25 cellular contexts compared by ENCODE assay signal in the genomic region with DNA sequence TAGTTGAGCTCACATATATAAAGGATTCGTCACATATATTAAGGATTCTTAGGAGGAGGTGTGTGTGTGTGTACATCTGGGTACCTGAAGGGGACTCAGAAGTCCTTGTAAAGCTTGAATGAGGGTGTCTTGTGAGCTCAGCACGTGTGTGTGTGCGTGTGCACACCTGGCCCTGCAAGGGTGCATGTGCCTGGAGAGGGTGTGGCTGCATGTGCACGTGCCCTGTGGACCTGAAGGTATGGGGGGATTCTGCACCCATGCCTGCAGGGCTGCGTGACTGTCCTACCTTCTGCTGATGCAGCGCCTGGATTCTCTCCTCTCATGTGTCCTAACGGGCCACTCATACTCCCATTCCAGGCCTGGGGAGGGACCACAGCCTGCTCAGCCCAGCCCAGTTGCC. TPM values are rescaled to one million over a fixed set of nuclear protein-coding genes. Genes with fewer than 3 reads are reported as not detected.
DNase-seq lines count a peak whose midpoint lies in the region; ATAC-seq, FAIRE-seq and TF ChIP-seq lines count a peak whose summit lies in the region.
"Had no signal": no experiment of that assay in that cellular context is flagged by ENCODE, and none has a peak within 500 bp of the region (broad histone marks: within the 10 kb centered on the region; RNA-seq: fewer than 3 reads in every experiment).

No MANE protein-coding gene starts in this region.

- H3K9me3 ChIP-seq in HepG2 (ENCODE audit: low read length) (no peaks in the 10 kb centered on the region), right lobe of liver (no peaks in the 10 kb centered on the region), endothelial cell of umbilical vein (replicated peaks; ENCODE audit: control insufficient read depth, insufficient read depth, low read length) (no peaks in the 10 kb centered on the region), osteoblast (ENCODE audit: low read depth, low read length) (no peaks in the 10 kb centered on the region), MM.1S (replicated peaks; ENCODE audit: insufficient read depth, low read length) (no peaks in the 10 kb centered on the region)
- H3K9me3 ChIP-seq: A549; BE2C; BLaER1 treated with 17β-estradiol and CSF1 and Interleukin-3, amounts not matched to agents 10 nM and 100 nM had no signal

- DNase-seq in HepG2 (ENCODE audit: low spot score) (no peak), right lobe of liver (no peak), endothelial cell of umbilical vein (ENCODE audit: low read depth, low spot score) (no peak), osteoblast (ENCODE audit: insufficient read length, low spot score, missing footprints) (peak; percentile 43), nucleus accumbens (lab: John Stamatoyannopoulos, UW) (no peak), MM.1S (no peak), GF-D8 (lab: John Stamatoyannopoulos, UW) (no peak)
- DNase-seq: 8988T; ACHN; AML-193; BE2C; CD4-positive, alpha-beta T cell; CD8-positive, alpha-beta memory T cell; DMS 273 treated with DMSO at 0.1 percent for 48 hours; DMS79; EL; GDM1; GOT3; H7; HCEC 1CT had no signal

- in situ Hi-C loops in HepG2 (cut with HindIII; ENCODE audit: extremely low pct_ligation_motif_present, low pct_unique_long_range_greater_than_20kb): no loop called here

- H3K4me3 ChIP-seq in HepG2 (replicated peaks in 1 of 3; ENCODE audit: insufficient read depth in 1 of 3, low read depth in 2 of 3, low read length in 3 of 3) (no peak overlapping the region), right lobe of liver (no peak overlapping the region), endothelial cell of umbilical vein (replicated peaks in 1 of 3; ENCODE audit: insufficient read depth in 1 of 3, low read depth in 1 of 3, low read length in 3 of 3) (no peak overlapping the region), osteoblast (ENCODE audit: insufficient read depth, low read length) (no peak overlapping the region), MM.1S (ENCODE audit: low read length) (no peak overlapping the region)
- H3K4me3 ChIP-seq: A549; BLaER1 treated with 17β-estradiol and CSF1 and Interleukin-3, amounts not matched to agents 10 nM and 100 nM had no signal

- H2AFZ ChIP-seq in HepG2 (ENCODE audit: low read length) (no peak overlapping the region), endothelial cell of umbilical vein (ENCODE audit: low read depth, low read length) (no peak overlapping the region), osteoblast (ENCODE audit: low read length) (no peak overlapping the region), MM.1S (ENCODE audit: low read length) (no peak overlapping the region)

- H3K79me2 ChIP-seq in HepG2 (ENCODE audit: insufficient read depth, low read length): no peaks in the 10 kb centered on the region
- H3K79me2 ChIP-seq in endothelial cell of umbilical vein (ENCODE audit: control insufficient read depth, insufficient read depth, low read length): no peaks in the 10 kb centered on the region
- no peaks in the 10 kb centered on the region for H3K79me2 ChIP-seq in osteoblast (ENCODE audit: insufficient read depth, low read length)
- no peaks in the 10 kb centered on the region for H3K79me2 ChIP-seq in MM.1S (ENCODE audit: low read length)

- no peak for FAIRE-seq in HepG2 (lab: Jason Lieb, UNC)
- FAIRE-seq in endothelial cell of umbilical vein (lab: Jason Lieb, UNC): no peak
- FAIRE-seq: A549, D721Med, GM12892 had no signal

- no peak overlapping the region for H3K27ac ChIP-seq in HepG2 (ENCODE audit: extremely low read length, insufficient read depth, low read length)
- H3K27ac ChIP-seq in right lobe of liver: no peak overlapping the region
- no peak overlapping the region for H3K27ac ChIP-seq in endothelial cell of umbilical vein (ENCODE audit: insufficient read depth, low read depth, low read length)
- no peak overlapping the region for H3K27ac ChIP-seq in osteoblast (ENCODE audit: low read depth, low read length)
- H3K27ac ChIP-seq in MM.1S (ENCODE audit: low read length): no peak overlapping the region
- H3K27ac ChIP-seq: A549; BLaER1 treated with 17β-estradiol and CSF1 and Interleukin-3, amounts not matched to agents 10 nM and 100 nM had no signal

- BruUV-seq in HepG2 (replicated peaks; lab: Mats Ljungman, UMichigan): no TSS peak
- BruUV-seq in endothelial cell of umbilical vein (replicated peaks; lab: Mats Ljungman, UMichigan): no TSS peak

- no peak for TF ChIP-seq RAD21 in HepG2 (CRISPR knock-in tag; IDR thresholded peaks at IDR 0.05)

- TF ChIP-seq CTCF in HepG2 (CRISPR knock-in tag; IDR thresholded peaks at IDR 0.05) (no peak), right lobe of liver (IDR thresholded peaks at IDR 0.05) (no peak), endothelial cell of umbilical vein (IDR thresholded peaks at IDR 0.05; ENCODE audit: extremely low read depth in 1 of 2, insufficient read depth in 1 of 2, low read depth in 1 of 2, low read length in 2 of 2) (no peak), osteoblast (IDR thresholded peaks at IDR 0.05; ENCODE audit: extremely low read depth, low read depth, low read length) (no peak), MM.1S (IDR thresholded peaks at IDR 0.05; ENCODE audit: low read length) (no peak)

- H3K9ac ChIP-seq in HepG2 (ENCODE audit: insufficient read depth, low read depth, low read length): no peak overlapping the region
- H3K9ac ChIP-seq in endothelial cell of umbilical vein (replicated peaks; ENCODE audit: extremely low read depth, insufficient read depth, low read length): no peak overlapping the region
- H3K9ac ChIP-seq in MM.1S (ENCODE audit: low read length): no peak overlapping the region
- H3K9ac ChIP-seq: BLaER1 treated with 17β-estradiol and CSF1 and Interleukin-3, amounts not matched to agents 10 nM and 100 nM had no signal

- TF ChIP-seq POLR2A in HepG2 (IDR thresholded peaks at IDR 0.05; ENCODE audit: insufficient read depth in 1 of 2, low read depth in 2 of 2, low read length in 2 of 2): no peak
- no peak for TF ChIP-seq POLR2A in right lobe of liver (IDR thresholded peaks at IDR 0.05)
- TF ChIP-seq POLR2A in endothelial cell of umbilical vein (IDR thresholded peaks at IDR 0.05; ENCODE audit: low read depth, low read length): no peak

- CTCF ChIA-PET in HepG2 (lab: Yijun Ruan, JAX; ENCODE audit: low intra/inter-chr PET ratio, low total read pairs): no interaction called here
- CTCF ChIA-PET in endothelial cell of umbilical vein (lab: Charles Lee): no interaction called here

- intact Hi-C loops in HepG2 (cut with micrococcal nuclease; ENCODE audit: unreplicated experiment) (no loop called here), right lobe of liver (cut with DNase I) (no loop called here), endothelial cell of umbilical vein (cut with micrococcal nuclease) (no loop called here)

- H3K27me3 ChIP-seq in HepG2 (ENCODE audit: control insufficient read depth in 1 of 2, insufficient read depth in 2 of 2, low read length in 2 of 2) (peaks cover 12 to 71% of the 10 kb centered on the region in 2 experiments; a peak in 4 of 5 replicates), right lobe of liver (no peaks in the 10 kb centered on the region), endothelial cell of umbilical vein (ENCODE audit: control insufficient read depth in 2 of 2, insufficient read depth in 2 of 2, low read length in 2 of 2) (no peaks in the 10 kb centered on the region), osteoblast (ENCODE audit: insufficient read depth, low read length) (peaks cover 8% of the 10 kb centered on the region), MM.1S (replicated peaks; ENCODE audit: insufficient read depth, low read length) (peaks cover 98% of the 10 kb centered on the region)
- H3K27me3 ChIP-seq: BE2C; BLaER1 treated with 17β-estradiol and CSF1 and Interleukin-3, amounts not matched to agents 10 nM and 100 nM had no signal

- ATAC-seq in HepG2: no peak
- no peak for ATAC-seq in right lobe of liver
- ATAC-seq: A549 had no signal

- POLR2A ChIA-PET in HepG2 (lab: Yijun Ruan, JAX) (no interaction called here), endothelial cell of umbilical vein (lab: Charles Lee) (no interaction called here)

- H3K36me3 ChIP-seq in HepG2 (replicated peaks in 1 of 2; ENCODE audit: control insufficient read depth in 1 of 2, insufficient read depth in 2 of 2, low read length in 2 of 2) (no peaks in the 10 kb centered on the region), right lobe of liver (no peaks in the 10 kb centered on the region), endothelial cell of umbilical vein (ENCODE audit: control insufficient read depth in 2 of 2, extremely low read depth in 1 of 2, insufficient read depth in 2 of 2, low read length in 2 of 2) (no peaks in the 10 kb centered on the region), osteoblast (ENCODE audit: insufficient read depth, low read length) (no peaks in the 10 kb centered on the region), MM.1S (replicated peaks; ENCODE audit: insufficient read depth, low read length) (no peaks in the 10 kb centered on the region)
- H3K36me3 ChIP-seq: BE2C; BLaER1 treated with 17β-estradiol and CSF1 and Interleukin-3, amounts not matched to agents 10 nM and 100 nM had no signal

- TF ChIP-seq EP300 in HepG2 (IDR thresholded peaks at IDR 0.05; ENCODE audit: low read depth in 2 of 2, low read length in 2 of 2) (no peak), HepG2 (CRISPR knock-in tag; IDR thresholded peaks at IDR 0.05; ENCODE audit: borderline replicate concordance) (no peak)

- dilution Hi-C loops in endothelial cell of umbilical vein (cut with MboI; ENCODE audit: extremely low pct_ligation_motif_present, low sequenced_read_pairs): no loop called here

- WGBS in HepG2 (ENCODE audit: low lambda C conversion rate): 0% methylated on average over 1 of the region's 7 CpGs
- WGBS in right lobe of liver (ENCODE audit: insufficient coverage, low coverage, low lambda C conversion rate, missing lambda C conversion rate): 64% methylated on average over 5 of the region's 7 CpGs

- H3F3A ChIP-seq in MM.1S (ENCODE audit: insufficient read depth, low read length): no peaks in the 10 kb centered on the region

- no peaks in the 10 kb centered on the region for H4K20me1 ChIP-seq in HepG2 (ENCODE audit: insufficient read depth, low read length)
- no peaks in the 10 kb centered on the region for H4K20me1 ChIP-seq in endothelial cell of umbilical vein (replicated peaks; ENCODE audit: control insufficient read depth, extremely low read depth, insufficient read depth, low read length)
- no peaks in the 10 kb centered on the region for H4K20me1 ChIP-seq in osteoblast (ENCODE audit: insufficient read depth, low read length)
- H4K20me1 ChIP-seq in MM.1S (ENCODE audit: insufficient read depth, low read length): no peaks in the 10 kb centered on the region

- H3K4me1 ChIP-seq in HepG2 (ENCODE audit: insufficient read depth, low read length) (no peaks in the 10 kb centered on the region), right lobe of liver (no peaks in the 10 kb centered on the region), endothelial cell of umbilical vein (ENCODE audit: control insufficient read depth, extremely low read depth, insufficient read depth, low read length) (no peaks in the 10 kb centered on the region), osteoblast (ENCODE audit: insufficient read depth, low read length) (no peaks in the 10 kb centered on the region), MM.1S (ENCODE audit: low read length) (no peaks in the 10 kb centered on the region)
- H3K4me1 ChIP-seq: A549 had no signal

- H3K9me1 ChIP-seq in endothelial cell of umbilical vein (replicated peaks; ENCODE audit: control insufficient read depth, extremely low read depth, insufficient read depth, low read length): no peaks in the 10 kb centered on the region

- H3K4me2 ChIP-seq in HepG2 (ENCODE audit: low read depth, low read length): no peak overlapping the region
- no peak overlapping the region for H3K4me2 ChIP-seq in endothelial cell of umbilical vein (ENCODE audit: insufficient read depth, low read length)
- no peak overlapping the region for H3K4me2 ChIP-seq in osteoblast (ENCODE audit: insufficient read depth, low read length)
- H3K4me2 ChIP-seq in MM.1S (ENCODE audit: low read depth, low read length): no peak overlapping the region
- H3K4me2 ChIP-seq: A549 had no signal

- H3K9me2 ChIP-seq in MM.1S (replicated peaks; ENCODE audit: insufficient read depth, low read length): no peaks in the 10 kb centered on the region

RNA-seq across cellular contexts. Expression of gene EPHA8, which starts 24.0 kb away (rescaled TPM):
- not detected in 2 replicates for total RNA-seq in HepG2 (2016; rRNA removed; fragmentation: Illumina TruSeq; extraction: Trizol)
- not detected in 2 replicates for total RNA-seq in HepG2 (2016; cell fraction: cytosol; rRNA removed; fragmentation: Illumina TruSeq; extraction: Trizol; ENCODE audit: low read depth)
- not detected in 2 replicates for total RNA-seq in HepG2 (2016; cell fraction: insoluble cytoplasmic fraction; rRNA removed; fragmentation: Illumina TruSeq; extraction: Trizol)
- total RNA-seq in HepG2 (2016; cell fraction: membrane; rRNA removed; fragmentation: Illumina TruSeq; extraction: Trizol): not detected in 2 replicates
- not detected in 2 replicates for total RNA-seq in HepG2 (2016; cell fraction: nucleus; rRNA removed; fragmentation: Illumina TruSeq; extraction: Trizol)
- polyA plus RNA-seq in HepG2 (2011; rRNA removed): not detected in 2 replicates
- not detected in 2 replicates for polyA plus RNA-seq in HepG2 (2011; cell fraction: cytosol; rRNA removed)
- polyA plus RNA-seq in HepG2 (2011; cell fraction: nucleus; rRNA removed): 0.08 TPM in 1 of 2 replicates, not detected in the other
- polyA plus RNA-seq in HepG2 (2012): not detected in 2 replicates
- not detected in 2 replicates for polyA plus RNA-seq in HepG2 (2016; cell fraction: cytosol; fragmentation: Illumina TruSeq; extraction: Trizol; ENCODE audit: low read depth)
- not detected in 2 replicates for polyA plus RNA-seq in HepG2 (2016; cell fraction: insoluble cytoplasmic fraction; fragmentation: Illumina TruSeq; extraction: Trizol; ENCODE audit: low read depth)
- polyA plus RNA-seq in HepG2 (2016; cell fraction: membrane; fragmentation: Illumina TruSeq; extraction: Trizol; ENCODE audit: low read depth): not detected in 2 replicates
- polyA plus RNA-seq in HepG2 (2016; cell fraction: nucleus; fragmentation: Illumina TruSeq; extraction: Trizol; ENCODE audit: insufficient read depth, low read depth): not detected in 2 replicates
- polyA minus RNA-seq in HepG2 (2011; rRNA and poly(A)+ RNA removed; ENCODE audit: low replicate concordance): not detected in 2 replicates
- polyA minus RNA-seq in HepG2 (2011; cell fraction: cytosol; rRNA and poly(A)+ RNA removed): not detected in 2 replicates
- polyA minus RNA-seq in HepG2 (2011; cell fraction: nucleus; rRNA and poly(A)+ RNA removed): not detected in 2 replicates
- total RNA-seq in right lobe of liver: not detected
- not detected in 2 replicates for total RNA-seq in endothelial cell of umbilical vein
- polyA plus RNA-seq in endothelial cell of umbilical vein: not detected in 2 replicates
- polyA plus RNA-seq in endothelial cell of umbilical vein (2011; cell fraction: cytosol; rRNA removed): not detected in 2 replicates
- not detected in 2 replicates for polyA plus RNA-seq in endothelial cell of umbilical vein (2011; cell fraction: nucleus; rRNA removed)
- polyA plus RNA-seq in endothelial cell of umbilical vein (2012): not detected in 2 replicates
- polyA minus RNA-seq in endothelial cell of umbilical vein: not detected in 2 replicates
- polyA minus RNA-seq in endothelial cell of umbilical vein (2011; cell fraction: cytosol; rRNA and poly(A)+ RNA removed): not detected
- not detected in 2 replicates for polyA minus RNA-seq in endothelial cell of umbilical vein (2011; cell fraction: nucleus; rRNA and poly(A)+ RNA removed)
- not detected in 2 replicates for total RNA-seq in osteoblast
- total RNA-seq: CD4-positive, alpha-beta T cell; CD8-positive, alpha-beta memory T cell had no signal
- polyA plus RNA-seq: A549; CD14-positive monocyte; CD8-positive, alpha-beta memory T cell had no signal

RNA-seq across cellular contexts. Expression of gene C1QA, which starts 49.2 kb away (rescaled TPM):
- not detected in 2 replicates for total RNA-seq in HepG2 (2016; rRNA removed; fragmentation: Illumina TruSeq; extraction: Trizol)
- not detected in 2 replicates for total RNA-seq in HepG2 (2016; cell fraction: cytosol; rRNA removed; fragmentation: Illumina TruSeq; extraction: Trizol; ENCODE audit: low read depth)
- not detected in 2 replicates for total RNA-seq in HepG2 (2016; cell fraction: insoluble cytoplasmic fraction; rRNA removed; fragmentation: Illumina TruSeq; extraction: Trizol)
- total RNA-seq in HepG2 (2016; cell fraction: membrane; rRNA removed; fragmentation: Illumina TruSeq; extraction: Trizol): not detected in 2 replicates
- total RNA-seq in HepG2 (2016; cell fraction: nucleus; rRNA removed; fragmentation: Illumina TruSeq; extraction: Trizol): not detected in 2 replicates
- not detected in 2 replicates for polyA plus RNA-seq in HepG2 (2011; rRNA removed)
- not detected in 2 replicates for polyA plus RNA-seq in HepG2 (2011; cell fraction: cytosol; rRNA removed)
- not detected in 2 replicates for polyA plus RNA-seq in HepG2 (2011; cell fraction: nucleus; rRNA removed)
- polyA plus RNA-seq in HepG2 (2012): not detected in 2 replicates
- polyA plus RNA-seq in HepG2 (2016; cell fraction: cytosol; fragmentation: Illumina TruSeq; extraction: Trizol; ENCODE audit: low read depth): not detected in 2 replicates
- polyA plus RNA-seq in HepG2 (2016; cell fraction: insoluble cytoplasmic fraction; fragmentation: Illumina TruSeq; extraction: Trizol; ENCODE audit: low read depth): not detected in 2 replicates
- polyA plus RNA-seq in HepG2 (2016; cell fraction: membrane; fragmentation: Illumina TruSeq; extraction: Trizol; ENCODE audit: low read depth): not detected in 2 replicates
- not detected in 2 replicates for polyA plus RNA-seq in HepG2 (2016; cell fraction: nucleus; fragmentation: Illumina TruSeq; extraction: Trizol; ENCODE audit: insufficient read depth, low read depth)
- not detected in 2 replicates for polyA minus RNA-seq in HepG2 (2011; rRNA and poly(A)+ RNA removed; ENCODE audit: low replicate concordance)
- polyA minus RNA-seq in HepG2 (2011; cell fraction: cytosol; rRNA and poly(A)+ RNA removed): not detected in 2 replicates
- not detected in 2 replicates for polyA minus RNA-seq in HepG2 (2011; cell fraction: nucleus; rRNA and poly(A)+ RNA removed)
- total RNA-seq in right lobe of liver: 100 to 1,000 TPM in 2 of 6 experiments, 10 to 100 TPM in 4; 66.3 to 227 (median 75.0) TPM
- not detected in 2 replicates for total RNA-seq in endothelial cell of umbilical vein
- not detected in 2 replicates for polyA plus RNA-seq in endothelial cell of umbilical vein
- polyA plus RNA-seq in endothelial cell of umbilical vein (2011; cell fraction: cytosol; rRNA removed): not detected in 2 replicates
- polyA plus RNA-seq in endothelial cell of umbilical vein (2011; cell fraction: nucleus; rRNA removed): not detected in 2 replicates
- not detected in 2 replicates for polyA plus RNA-seq in endothelial cell of umbilical vein (2012)
- polyA minus RNA-seq in endothelial cell of umbilical vein: not detected in 2 replicates
- not detected for polyA minus RNA-seq in endothelial cell of umbilical vein (2011; cell fraction: cytosol; rRNA and poly(A)+ RNA removed)
- polyA minus RNA-seq in endothelial cell of umbilical vein (2011; cell fraction: nucleus; rRNA and poly(A)+ RNA removed): not detected in 2 replicates
- 1.1 TPM in 1 of 2 replicates, not detected in the other for total RNA-seq in osteoblast
- total RNA-seq: CD4-positive, alpha-beta T cell; H7 had no signal
- polyA plus RNA-seq: A549; CD8-positive, alpha-beta memory T cell had no signal

RNA-seq across cellular contexts. Expression of gene C1QC, which starts 56.2 kb away (rescaled TPM):
- total RNA-seq in HepG2 (2016; rRNA removed; fragmentation: Illumina TruSeq; extraction: Trizol) (not detected in 2 replicates), right lobe of liver (100 to 1,000 TPM in 2 of 6 experiments, 10 to 100 TPM in 4; 63.3 to 305 (median 71.9) TPM), endothelial cell of umbilical vein (not detected in 2 replicates), osteoblast (2.2 TPM in 1 of 2 replicates, not detected in the other)
- not detected in 2 replicates for total RNA-seq in HepG2 (2016; cell fraction: cytosol; rRNA removed; fragmentation: Illumina TruSeq; extraction: Trizol; ENCODE audit: low read depth)
- not detected in 2 replicates for total RNA-seq in HepG2 (2016; cell fraction: insoluble cytoplasmic fraction; rRNA removed; fragmentation: Illumina TruSeq; extraction: Trizol)
- total RNA-seq in HepG2 (2016; cell fraction: membrane; rRNA removed; fragmentation: Illumina TruSeq; extraction: Trizol): not detected in 2 replicates
- not detected in 2 replicates for total RNA-seq in HepG2 (2016; cell fraction: nucleus; rRNA removed; fragmentation: Illumina TruSeq; extraction: Trizol)
- polyA plus RNA-seq in HepG2 (2011; rRNA removed) (not detected in 2 replicates), endothelial cell of umbilical vein (not detected in 2 replicates)
- not detected in 2 replicates for polyA plus RNA-seq in HepG2 (2011; cell fraction: cytosol; rRNA removed)
- polyA plus RNA-seq in HepG2 (2011; cell fraction: nucleus; rRNA removed): not detected in 2 replicates
- polyA plus RNA-seq in HepG2 (2012): not detected in 2 replicates
- not detected in 2 replicates for polyA plus RNA-seq in HepG2 (2016; cell fraction: cytosol; fragmentation: Illumina TruSeq; extraction: Trizol; ENCODE audit: low read depth)
- polyA plus RNA-seq in HepG2 (2016; cell fraction: insoluble cytoplasmic fraction; fragmentation: Illumina TruSeq; extraction: Trizol; ENCODE audit: low read depth): not detected in 2 replicates
- not detected in 2 replicates for polyA plus RNA-seq in HepG2 (2016; cell fraction: membrane; fragmentation: Illumina TruSeq; extraction: Trizol; ENCODE audit: low read depth)
- not detected in 2 replicates for polyA plus RNA-seq in HepG2 (2016; cell fraction: nucleus; fragmentation: Illumina TruSeq; extraction: Trizol; ENCODE audit: insufficient read depth, low read depth)
- not detected in 2 replicates for polyA minus RNA-seq in HepG2 (2011; rRNA and poly(A)+ RNA removed; ENCODE audit: low replicate concordance)
- polyA minus RNA-seq in HepG2 (2011; cell fraction: cytosol; rRNA and poly(A)+ RNA removed): not detected in 2 replicates
- polyA minus RNA-seq in HepG2 (2011; cell fraction: nucleus; rRNA and poly(A)+ RNA removed): not detected in 2 replicates
- polyA plus RNA-seq in endothelial cell of umbilical vein (2011; cell fraction: cytosol; rRNA removed): not detected in 2 replicates
- polyA plus RNA-seq in endothelial cell of umbilical vein (2011; cell fraction: nucleus; rRNA removed): not detected in 2 replicates
- not detected in 2 replicates for polyA plus RNA-seq in endothelial cell of umbilical vein (2012)
- not detected in 2 replicates for polyA minus RNA-seq in endothelial cell of umbilical vein
- not detected for polyA minus RNA-seq in endothelial cell of umbilical vein (2011; cell fraction: cytosol; rRNA and poly(A)+ RNA removed)
- polyA minus RNA-seq in endothelial cell of umbilical vein (2011; cell fraction: nucleus; rRNA and poly(A)+ RNA removed): not detected in 2 replicates
- total RNA-seq: CD4-positive, alpha-beta T cell; H7 had no signal
- polyA plus RNA-seq: A549; CD8-positive, alpha-beta memory T cell had no signal

Comparison
In these comparisons a context has a peak if more than half of its experiments do, and no peak if none do; other contexts are left out.
1. RNA of gene C1QA, which starts 49.2 kb away (total RNA-seq): 66.3 to 227 TPM in right lobe of liver; 1.1 TPM in osteoblast, not detected in HepG2 and not detected in endothelial cell of umbilical vein; every median in the first group is over 10 times any median in the second.
2. RNA of gene C1QC, which starts 56.2 kb away (total RNA-seq): 63.3 to 305 TPM in right lobe of liver; 2.2 TPM in osteoblast, not detected in HepG2 and not detected in endothelial cell of umbilical vein; every median in the first group is over 10 times any median in the second.